ENCODE assay signal across 8 cellular contexts in genomic region chr5:37370864-37371726, GRCh38. TPM values are rescaled to one million over a fixed set of nuclear protein-coding genes. Genes with fewer than 3 reads are reported as not detected.
DNase-seq lines count a peak whose midpoint lies in the region; ATAC-seq and TF ChIP-seq lines count a peak whose summit lies in the region.

NUP155 (minus strand) TSS chr5:37371106; CDS start chr5:37370977, 129 bp downstream.

- TF ChIP-seq EP300 in SK-N-SH (IDR thresholded peaks at IDR 0.05; ENCODE audit: borderline replicate concordance in 1 of 2, low read depth in 1 of 2, low read length in 1 of 2), result no peak

- POLR2A ChIA-PET in SK-N-SH (lab: Yijun Ruan, JAX), result interaction anchor here (0.8 to 2.1 kb wide), 3 partner anchors 8 to 494 kb away, joined by 3 to 24 read pairs (median 6); partner anchors contain the start of genes CPLANE1, NIPBL and WDR70

- peak; percentile 94 for ATAC-seq in HG02571 (IDR thresholded peaks at IDR 0.05; ENCODE audit: unreplicated experiment)

- H4K20me1 ChIP-seq in SK-N-SH (ENCODE audit: insufficient read depth), result no peaks in the 10 kb centered on the region; the same call in 1 of the 2 replicates

- TF ChIP-seq CTCF in GM06990 (IDR thresholded peaks at IDR 0.05; ENCODE audit: insufficient read depth, low read length, poor library complexity, severe bottlenecking) (no peak), SK-N-SH (IDR thresholded peaks at IDR 0.05) (no peak)

- H3K27ac ChIP-seq in SK-N-SH (ENCODE audit: low read depth in 2 of 2, low read length in 1 of 2) (peak within 1 kb of the TSS; percentile 65 to 66), temporal lobe (ENCODE audit: low read depth, low read length) (peak within 1 kb of the TSS; percentile 88)

- H3K9ac ChIP-seq in SK-N-SH, result peak within 1 kb of the TSS; percentile 88

- CTCF ChIA-PET in SK-N-SH (lab: Yijun Ruan, JAX), result interaction anchor here (1.3 kb wide), 1 partner anchor 42 kb away, joined by 5 read pairs; no protein-coding TSS in a partner anchor

- DNase-seq in GM06990 (ENCODE audit: extremely low read depth, insufficient read length) (peak; percentile 91), NCI-H1048 (lab: John Stamatoyannopoulos, UW) (peak; percentile 85), SK-N-SH (peak; percentile 90), globus pallidus (ENCODE audit: low spot score) (peak; percentile 94), occipital lobe (lab: John Stamatoyannopoulos, UW) (peak; percentile 93)
- DNase-seq in activated naive CD4-positive, alpha-beta T cell treated with anti-CD3 and anti-CD28 coated beads, Interleukin-2, amount 50 U/mL, for 16 hours, result peak; percentile 90

- H3K4me2 ChIP-seq in SK-N-SH, result peak within 1 kb of the TSS; percentile 95

- H3K4me1 ChIP-seq in SK-N-SH (ENCODE audit: control insufficient read depth in 1 of 2, insufficient read depth in 2 of 2, low read depth in 1 of 2, low read length in 1 of 2), result peaks cover 2 to 11% of the 10 kb centered on the region in 2 experiments; a peak in 3 of 4 replicates

- H3K4me3 ChIP-seq in GM06990 (replicated peaks; ENCODE audit: low read depth, low read length) (peak within 1 kb of the TSS; percentile 67), SK-N-SH (ENCODE audit: low read depth in 2 of 2, low read length in 1 of 2) (peak within 1 kb of the TSS; percentile 79 to 83)

- H3K9me2 ChIP-seq in SK-N-SH, result no peaks in the 10 kb centered on the region

- TF ChIP-seq RAD21 in SK-N-SH (IDR thresholded peaks at IDR 0.05; ENCODE audit: low read length), result no peak

- no peaks in the 10 kb centered on the region for H3K36me3 ChIP-seq in GM06990 (ENCODE audit: control insufficient read depth, insufficient read depth, low read length)
- peaks cover 0 to 4% of the 10 kb centered on the region in 2 experiments for H3K36me3 ChIP-seq in SK-N-SH (replicated peaks in 1 of 2; ENCODE audit: control insufficient read depth in 1 of 2, insufficient read depth in 2 of 2, low read length in 1 of 2)

- H3K27me3 ChIP-seq in GM06990 (replicated peaks; ENCODE audit: control insufficient read depth, insufficient read depth, low read length), result no peaks in the 10 kb centered on the region
- H3K27me3 ChIP-seq in SK-N-SH (ENCODE audit: insufficient read depth), result no peaks in the 10 kb centered on the region

- peak within 1 kb of the TSS; percentile 84 for H2AFZ ChIP-seq in SK-N-SH (ENCODE audit: low read depth)

- peaks cover 48% of the 10 kb centered on the region for H3K79me2 ChIP-seq in SK-N-SH (ENCODE audit: insufficient read depth)

- peaks cover 15% of the 10 kb centered on the region for H3F3A ChIP-seq in SK-N-SH (replicated peaks; ENCODE audit: insufficient read depth)

- H3K9me3 ChIP-seq in SK-N-SH, result no peaks in the 10 kb centered on the region

- 6% methylated on average over 46 of the region's 49 CpGs for WGBS in SK-N-SH (ENCODE audit: low lambda C conversion rate)

TF ChIP-seq in SK-N-SH, 30 proteins besides CTCF, POLR2A, EP300 and RAD21 (continues in another document):
- TF ChIP-seq MXI1 (IDR thresholded peaks at IDR 0.05; ENCODE audit: low read depth, low read length) (peak; percentile 59), YY1 (IDR thresholded peaks at IDR 0.05; ENCODE audit: low read depth) (peak; percentile 34; the same call in 1 of the 2 replicates), MAX (IDR thresholded peaks at IDR 0.05; ENCODE audit: low read depth) (peak; percentile 96), TAF1 (IDR thresholded peaks at IDR 0.05; ENCODE audit: borderline replicate concordance, low read depth, low read length) (peak; percentile 56), FOXM1 (IDR thresholded peaks at IDR 0.05; ENCODE audit: low read depth) (no peak), GABPA (IDR thresholded peaks at IDR 0.05; ENCODE audit: low read depth) (peak; percentile 95), NFIC (IDR thresholded peaks at IDR 0.05; ENCODE audit: borderline replicate concordance) (no peak), POLR2AphosphoS5 (IDR thresholded peaks at IDR 0.05; ENCODE audit: low read depth, low read length) (peak; percentile 87), MEF2A (IDR thresholded peaks at IDR 0.05; ENCODE audit: borderline replicate concordance, low read depth) (no peak), CHD2 (IDR thresholded peaks at IDR 0.05; ENCODE audit: low read length, partially characterized antibody) (peak; percentile 24), GATA2 (CRISPR knock-in tag; IDR thresholded peaks at IDR 0.05) (no peak), REST (IDR thresholded peaks at IDR 0.05; ENCODE audit: low read depth, low read length) (no peak), JUND (IDR thresholded peaks at IDR 0.05) (no peak), FOSL2 (IDR thresholded peaks at IDR 0.05; ENCODE audit: borderline replicate concordance, low read depth) (no peak), RFX5 (IDR thresholded peaks at IDR 0.05; ENCODE audit: low read length) (no peak), NRF1 (IDR thresholded peaks at IDR 0.05; ENCODE audit: low read depth, low read length) (no peak), ZBTB33 (IDR thresholded peaks at IDR 0.05; ENCODE audit: borderline replicate concordance, low read depth) (no peak), ELF1 (IDR thresholded peaks at IDR 0.05) (peak; percentile 72), EZH2phosphoT487 (IDR thresholded peaks at IDR 0.05; ENCODE audit: borderline replicate concordance, low read depth) (no peak), USF2 (IDR thresholded peaks at IDR 0.05; ENCODE audit: borderline replicate concordance, low read depth, low read length) (no peak), RCOR1 (IDR thresholded peaks at IDR 0.05; ENCODE audit: low read length) (no peak), PBX3 (IDR thresholded peaks at IDR 0.05) (no peak), FOXJ3 (CRISPR knock-in tag; IDR thresholded peaks at IDR 0.05) (no peak)

RNA-seq across cellular contexts. Expression of gene NUP155, which starts in this region (rescaled TPM):
- polyA plus RNA-seq in SK-N-SH (2012; rRNA removed), result 6.7 and 8.4 TPM in 2 replicates
- 6.6 and 7.6 TPM in 2 replicates for polyA plus RNA-seq in SK-N-SH (2012; cell fraction: cytosol; rRNA removed)
- 11.3 and 11.6 TPM in 2 replicates for polyA plus RNA-seq in SK-N-SH (2012; cell fraction: nucleus; rRNA removed)
- total RNA-seq in occipital lobe (67.8 TPM), temporal lobe (45.0 TPM)

Comparison
In these comparisons a context has a peak if more than half of its experiments do, and no peak if none do; other contexts are left out.
1. Peak in every context shown above with its lines: DNase-seq, ATAC-seq, H3K4me3 ChIP-seq and H3K27ac ChIP-seq.